ENCODE assay signal across 1 cellular context in genomic region chr18:28175930-28176673, GRCh38.
TF ChIP-seq lines count a peak whose summit lies in the region.

No MANE protein-coding gene starts in this region.

TF ChIP-seq in HepG2, 621 proteins besides CTCF, POLR2A, EP300 and RAD21 (continued from another document):
- TF ChIP-seq TMF1 (CRISPR knock-in tag; IDR thresholded peaks at IDR 0.05; ENCODE audit: low read depth) (0 out of 2 replicates have a peak, but pooled peaks have one; percentile 18), KDM5B (CRISPR knock-in tag; IDR thresholded peaks at IDR 0.05; ENCODE audit: borderline replicate concordance) (peak; percentile 3; the same call in 1 of the 2 replicates), ZNF354B (CRISPR knock-in tag; IDR thresholded peaks at IDR 0.05) (no peak), ZNF850 (CRISPR knock-in tag; conservative IDR thresholded peaks at IDR 0.05) (no peak), GABPB1 (CRISPR knock-in tag; IDR thresholded peaks at IDR 0.05) (0 out of 2 replicates have a peak, but pooled peaks have one; percentile 10), THYN1 (CRISPR knock-in tag; IDR thresholded peaks at IDR 0.05; ENCODE audit: borderline replicate concordance, low read depth) (no peak), ZKSCAN5 (CRISPR knock-in tag; IDR thresholded peaks at IDR 0.05) (no peak), RBM39 (IDR thresholded peaks at IDR 0.05; ENCODE audit: low read depth, low read length, poor library complexity, severe bottlenecking) (peak; percentile 44)
- TF ChIP-seq, protein P1, sequence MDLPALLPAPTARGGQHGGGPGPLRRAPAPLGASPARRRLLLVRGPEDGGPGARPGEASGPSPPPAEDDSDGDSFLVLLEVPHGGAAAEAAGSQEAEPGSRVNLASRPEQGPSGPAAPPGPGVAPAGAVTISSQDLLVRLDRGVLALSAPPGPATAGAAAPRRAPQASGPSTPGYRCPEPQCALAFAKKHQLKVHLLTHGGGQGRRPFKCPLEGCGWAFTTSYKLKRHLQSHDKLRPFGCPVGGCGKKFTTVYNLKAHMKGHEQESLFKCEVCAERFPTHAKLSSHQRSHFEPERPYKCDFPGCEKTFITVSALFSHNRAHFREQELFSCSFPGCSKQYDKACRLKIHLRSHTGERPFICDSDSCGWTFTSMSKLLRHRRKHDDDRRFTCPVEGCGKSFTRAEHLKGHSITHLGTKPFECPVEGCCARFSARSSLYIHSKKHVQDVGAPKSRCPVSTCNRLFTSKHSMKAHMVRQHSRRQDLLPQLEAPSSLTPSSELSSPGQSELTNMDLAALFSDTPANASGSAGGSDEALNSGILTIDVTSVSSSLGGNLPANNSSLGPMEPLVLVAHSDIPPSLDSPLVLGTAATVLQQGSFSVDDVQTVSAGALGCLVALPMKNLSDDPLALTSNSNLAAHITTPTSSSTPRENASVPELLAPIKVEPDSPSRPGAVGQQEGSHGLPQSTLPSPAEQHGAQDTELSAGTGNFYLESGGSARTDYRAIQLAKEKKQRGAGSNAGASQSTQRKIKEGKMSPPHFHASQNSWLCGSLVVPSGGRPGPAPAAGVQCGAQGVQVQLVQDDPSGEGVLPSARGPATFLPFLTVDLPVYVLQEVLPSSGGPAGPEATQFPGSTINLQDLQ (CRISPR knock-in tag; IDR thresholded peaks at IDR 0.05), result no peak
- TF ChIP-seq, protein P2, sequence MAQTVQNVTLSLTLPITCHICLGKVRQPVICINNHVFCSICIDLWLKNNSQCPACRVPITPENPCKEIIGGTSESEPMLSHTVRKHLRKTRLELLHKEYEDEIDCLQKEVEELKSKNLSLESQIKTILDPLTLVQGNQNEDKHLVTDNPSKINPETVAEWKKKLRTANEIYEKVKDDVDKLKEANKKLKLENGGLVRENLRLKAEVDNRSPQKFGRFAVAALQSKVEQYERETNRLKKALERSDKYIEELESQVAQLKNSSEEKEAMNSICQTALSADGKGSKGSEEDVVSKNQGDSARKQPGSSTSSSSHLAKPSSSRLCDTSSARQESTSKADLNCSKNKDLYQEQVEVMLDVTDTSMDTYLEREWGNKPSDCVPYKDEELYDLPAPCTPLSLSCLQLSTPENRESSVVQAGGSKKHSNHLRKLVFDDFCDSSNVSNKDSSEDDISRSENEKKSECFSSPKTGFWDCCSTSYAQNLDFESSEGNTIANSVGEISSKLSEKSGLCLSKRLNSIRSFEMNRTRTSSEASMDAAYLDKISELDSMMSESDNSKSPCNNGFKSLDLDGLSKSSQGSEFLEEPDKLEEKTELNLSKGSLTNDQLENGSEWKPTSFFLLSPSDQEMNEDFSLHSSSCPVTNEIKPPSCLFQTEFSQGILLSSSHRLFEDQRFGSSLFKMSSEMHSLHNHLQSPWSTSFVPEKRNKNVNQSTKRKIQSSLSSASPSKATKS (CRISPR knock-in tag; IDR thresholded peaks at IDR 0.05), result no peak
